ENCODE assay signal across 8 cellular contexts in genomic region chr19:35269425-35270117, GRCh38. TPM values are rescaled to one million over a fixed set of nuclear protein-coding genes. Genes with fewer than 3 reads are reported as not detected.
DNase-seq lines count a peak whose midpoint lies in the region; ATAC-seq and TF ChIP-seq lines count a peak whose summit lies in the region.

No MANE protein-coding gene starts in this region.

- peak overlapping the region; percentile 49 to 92 (median 70) for H3K4me3 ChIP-seq in dorsolateral prefrontal cortex
- H3K4me3 ChIP-seq in lower leg skin (ENCODE audit: low read depth, poor library complexity, severe bottlenecking) = peak overlapping the region; percentile 48

- ATAC-seq in GM18909 (IDR thresholded peaks at IDR 0.05; ENCODE audit: poor library complexity, unreplicated experiment) (peak; percentile 58), HG03354 (IDR thresholded peaks at IDR 0.05; ENCODE audit: poor library complexity, severe bottlenecking, unreplicated experiment) (peak; percentile 57)

- no peak for TF ChIP-seq POLR2A in lower leg skin (IDR thresholded peaks at IDR 0.05)

- WGBS in lower leg skin, 2 donors = 2 to 26% methylated on average over 3 to 22 of the region's 66 CpGs

- peak overlapping the region; percentile 75 to 99 (median 94) for H3K27ac ChIP-seq in dorsolateral prefrontal cortex

- DNase-seq in AG20443 (ENCODE audit: low spot score) (peak; percentile 82), NCI-H526 (lab: John Stamatoyannopoulos, UW) (peak; percentile 63 to 93), dorsolateral prefrontal cortex (peak; percentile 82 to 90 (median 88)), lower leg skin (ENCODE audit: low spot score in 2 of 2) (peak; percentile 77 to 96)
- peak; percentile 82 to 83 for DNase-seq in activated CD4-positive, alpha-beta T cell treated with anti-CD3 and anti-CD28 coated beads, Interleukin-2, amount 50 U/mL, for 48 hours
- peak; percentile 61 to 76 for DNase-seq in stimulated activated CD4-positive, alpha-beta T cell treated with anti-CD3 and anti-CD28 coated beads, Interleukin-4, amount 100 ng/mL, for 48 hours (ENCODE audit: low read depth in 2 of 2)

- intact Hi-C loops in dorsolateral prefrontal cortex (cut with DNase I) (loop anchor here (2.0 to 10.0 kb wide), 8 partner anchors 42 to 297 kb away; partner anchors contain the start of genes FAM187B (in 1 of the 2) and HPN (in 1 of the 2)), lower leg skin (cut with DNase I; ENCODE audit: low total_unique reads) (loop anchor here (10.0 kb wide), 1 partner anchor 125 kb away; the partner anchor contains the start of gene FXYD7)

- peak; percentile 42 to 93 (median 75) for TF ChIP-seq CTCF in dorsolateral prefrontal cortex (IDR thresholded peaks at IDR 0.05 in 54 of 56, conservative IDR thresholded peaks at IDR 0.05 in 2 of 56; ENCODE audit: low read depth in 1 of 56, partially characterized antibody in 56 of 56)
- TF ChIP-seq CTCF in lower leg skin (IDR thresholded peaks at IDR 0.05) = no peak

- H3K27me3 ChIP-seq in dorsolateral prefrontal cortex = no peaks in the 10 kb centered on the region

RNA-seq across cellular contexts. Expression of gene USF2, which starts 0.8 kb away (rescaled TPM):
- total RNA-seq in dorsolateral prefrontal cortex (100 to 1,000 TPM; 141 to 299 (median 188) TPM), lower leg skin (100 to 1,000 TPM in 3 of 4 donors, 10 to 100 TPM in 1; 95.9 to 126 (median 120) TPM)

RNA-seq across cellular contexts. Expression of gene HAMP, which starts 12.8 kb away (rescaled TPM):
- 10 to 100 TPM in 42 of 120 experiments, 1 to 10 TPM in 68, under 1 TPM in 3, not detected in 7; 0.82 to 44.5 (median 6.7) TPM for total RNA-seq in dorsolateral prefrontal cortex
- total RNA-seq in lower leg skin = not detected

RNA-seq across cellular contexts. Expression of gene LSR, which starts 20.8 kb away (rescaled TPM):
- total RNA-seq in dorsolateral prefrontal cortex (10 to 100 TPM in 26 of 120 experiments, 1 to 10 TPM in 94; 3.1 to 18.0 (median 7.6) TPM), lower leg skin (100 to 1,000 TPM in 1 of 4 donors, 10 to 100 TPM in 3; 79.0 to 115 (median 84.5) TPM)

RNA-seq across cellular contexts. Expression of gene MAG, which starts 22.4 kb away (rescaled TPM):
- 1,000 to 10,000 TPM in 1 of 120 experiments, 100 to 1,000 TPM in 101, 10 to 100 TPM in 18; 27.9 to 1,472 (median 249) TPM for total RNA-seq in dorsolateral prefrontal cortex
- total RNA-seq in lower leg skin = under 1 TPM in 1 of 4 donors, not detected in 3; 0.10 TPM

RNA-seq across cellular contexts. Expression of gene FAM187B, which starts 41.0 kb away (rescaled TPM):
- under 1 TPM in 3 of 120 experiments, not detected in 117; 0.53 to 0.62 (median 0.59) TPM for total RNA-seq in dorsolateral prefrontal cortex
- not detected for total RNA-seq in lower leg skin

Comparison
In these comparisons a context has a peak if more than half of its experiments do, and no peak if none do; other contexts are left out.
1. Peak in every context shown above with its lines: DNase-seq, ATAC-seq, H3K4me3 ChIP-seq and H3K27ac ChIP-seq.
2. CTCF ChIP-seq: peak in dorsolateral prefrontal cortex (56 of 56); none in lower leg skin (0 of 3).
3. RNA of gene LSR, which starts 20.8 kb away (total RNA-seq): 79.0 to 115 TPM in lower leg skin; 3.1 to 18.0 TPM in dorsolateral prefrontal cortex; every median in the first group is over 4 times any median in the second.